18 cellular contexts compared by ENCODE assay signal in the genomic region with DNA sequence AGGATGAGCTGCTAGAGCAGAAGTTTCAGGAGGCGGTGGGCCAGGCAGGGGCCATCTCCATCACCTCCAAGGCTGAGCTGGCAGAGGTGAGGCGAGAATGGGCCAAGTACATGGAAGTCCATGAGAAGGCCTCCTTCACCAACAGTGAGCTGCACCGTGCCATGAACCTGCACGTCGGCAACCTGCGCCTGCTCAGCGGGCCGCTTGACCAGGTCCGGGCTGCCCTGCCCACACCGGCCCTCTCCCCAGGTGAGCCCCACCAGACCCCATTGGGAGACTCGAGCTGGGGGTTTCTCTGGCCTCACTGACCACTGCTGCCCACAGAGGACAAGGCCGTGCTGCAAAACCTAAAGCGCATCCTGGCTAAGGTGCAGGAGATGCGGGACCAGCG. TPM values are rescaled to one million over a fixed set of nuclear protein-coding genes. Genes with fewer than 3 reads are reported as not detected.
DNase-seq lines count a peak whose midpoint lies in the region; ATAC-seq, FAIRE-seq and TF ChIP-seq lines count a peak whose summit lies in the region.
"Had no signal": no experiment of that assay in that cellular context is flagged by ENCODE, and none has a peak within 500 bp of the region (broad histone marks: within the 10 kb centered on the region; RNA-seq: fewer than 3 reads in every experiment).

No MANE protein-coding gene starts in this region.

- no peak overlapping the region for H2AFZ ChIP-seq in PC-3 (ENCODE audit: low read length)
- H2AFZ ChIP-seq in neural progenitor cell (replicated peaks): no peak overlapping the region
- no peak overlapping the region for H2AFZ ChIP-seq in GM23338

- H3K4me1 Mint-ChIP-seq in neural progenitor cell (peaks cover 6% of the 10 kb centered on the region), GM23338 (no peaks in the 10 kb centered on the region)

- H3K36me3 ChIP-seq in H7 (replicated peaks; ENCODE audit: control insufficient read depth, insufficient read depth, low read length) (peaks cover 31% of the 10 kb centered on the region), PC-3 (ENCODE audit: low read depth, low read length) (peaks cover 41% of the 10 kb centered on the region), bronchial epithelial cell (ENCODE audit: control insufficient read depth, insufficient read depth, low read length) (peaks cover 34% of the 10 kb centered on the region), neural progenitor cell (no peaks in the 10 kb centered on the region), GM23338 (ENCODE audit: insufficient read depth) (no peaks in the 10 kb centered on the region)

- peaks cover 4% of the 10 kb centered on the region; the same call in 1 of the 2 replicates for H3K79me2 ChIP-seq in PC-3 (ENCODE audit: low read length)
- H3K79me2 ChIP-seq in neural progenitor cell (ENCODE audit: low read depth): no peaks in the 10 kb centered on the region
- no peaks in the 10 kb centered on the region for H3K79me2 ChIP-seq in GM23338 (replicated peaks; ENCODE audit: insufficient read depth)

- H3K27me3 Mint-ChIP-seq in neural progenitor cell (ENCODE audit: insufficient read depth, low read depth): peaks cover 9% of the 10 kb centered on the region
- H3K27me3 Mint-ChIP-seq in GM23338 (ENCODE audit: insufficient read depth, low read depth, poor library complexity): peaks cover 26% of the 10 kb centered on the region
- H3K27me3 Mint-ChIP-seq: B cell; CD4-positive, alpha-beta T cell had no signal

- ATAC-seq in PC-3 (no peak), GM23338 (no peak)

- intact Hi-C loops in PC-3 (cut with micrococcal nuclease): no loop called here
- intact Hi-C loops in posterior vena cava (cut with DNase I): no loop called here

- H3K4me2 ChIP-seq in PC-3 (ENCODE audit: low read length) (no peak overlapping the region), neural progenitor cell (no peak overlapping the region), GM23338 (no peak overlapping the region)

- CTCF ChIA-PET in PC-3 (lab: Charles Lee): interaction anchor here (1.0 kb wide), 1 partner anchor 12 kb away, joined by 3 read pairs; no protein-coding TSS in a partner anchor

- peaks cover 12% of the 10 kb centered on the region for H3K36me3 Mint-ChIP-seq in neural progenitor cell
- H3K36me3 Mint-ChIP-seq in GM23338 (ENCODE audit: low read depth): peaks cover 38% of the 10 kb centered on the region

- H3K27ac ChIP-seq in PC-3 (ENCODE audit: low read length) (no peak overlapping the region), neural progenitor cell (no peak overlapping the region), GM23338 (ENCODE audit: low read depth) (no peak overlapping the region)

- peak; percentile 7 for FAIRE-seq in bronchial epithelial cell (lab: Jason Lieb, UNC)
- FAIRE-seq: A204.1, G401.6, GM12892 had no signal

- TF ChIP-seq CTCF in PC-3 (conservative IDR thresholded peaks at IDR 0.05; ENCODE audit: low read depth, low read length) (no peak), bronchial epithelial cell (IDR thresholded peaks at IDR 0.05; ENCODE audit: insufficient read depth, low read length, severe bottlenecking) (no peak), neural progenitor cell (IDR thresholded peaks at IDR 0.05) (no peak), GM23338 (conservative IDR thresholded peaks at IDR 0.05; ENCODE audit: low read depth in 2 of 2) (no peak)

- H3K4me1 ChIP-seq in PC-3 (ENCODE audit: insufficient read depth, low read length) (no peaks in the 10 kb centered on the region), neural progenitor cell (peaks cover 8% of the 10 kb centered on the region), GM23338 (ENCODE audit: insufficient read depth) (no peaks in the 10 kb centered on the region)
- H3K4me1 ChIP-seq: HAP-1 had no signal

- H3K9me3 ChIP-seq in PC-3 (ENCODE audit: low read length) (no peaks in the 10 kb centered on the region), neural progenitor cell (ENCODE audit: low read depth) (no peaks in the 10 kb centered on the region)
- H3K9me3 ChIP-seq: HAP-1 had no signal

- H4K20me1 ChIP-seq in PC-3 (ENCODE audit: low read length) (no peaks in the 10 kb centered on the region), neural progenitor cell (ENCODE audit: low read depth) (peaks cover 8% of the 10 kb centered on the region), GM23338 (replicated peaks; ENCODE audit: insufficient read depth) (peaks cover 6% of the 10 kb centered on the region)

- H3K4me3 Mint-ChIP-seq in neural progenitor cell: peak overlapping the region; percentile 43
- H3K4me3 Mint-ChIP-seq in GM23338: no peak overlapping the region
- H3K4me3 Mint-ChIP-seq: B cell; CD4-positive, alpha-beta T cell had no signal

- BruUV-seq in PC-3 (replicated peaks; lab: Mats Ljungman, UMichigan): TSS peak; percentile 15

- no peaks in the 10 kb centered on the region for H3K9me3 Mint-ChIP-seq in neural progenitor cell
- no peaks in the 10 kb centered on the region for H3K9me3 Mint-ChIP-seq in GM23338
- H3K9me3 Mint-ChIP-seq: CD4-positive, alpha-beta T cell had no signal

- peak; percentile 45 for DNase-seq in H7
- DNase-seq in PC-3: no peak
- no peak for DNase-seq in bronchial epithelial cell (ENCODE audit: low read depth)
- DNase-seq in neural progenitor cell (ENCODE audit: low spot score): no peak
- no peak for DNase-seq in NCI-H187 treated with DMSO at 0.1 percent for 48 hours (lab: John Stamatoyannopoulos, UW)
- DNase-seq in GM23338 (ENCODE audit: low spot score): no peak
- DNase-seq in posterior vena cava (ENCODE audit: low spot score): no peak
- DNase-seq: C1 segment of cervical spinal cord; Calu3; CD4-positive, alpha-beta T cell; DMS79; EL; GOT3 had no signal

- H3K27ac Mint-ChIP-seq in neural progenitor cell: no peak overlapping the region
- no peak overlapping the region for H3K27ac Mint-ChIP-seq in GM23338
- H3K27ac Mint-ChIP-seq: B cell; CD4-positive, alpha-beta T cell had no signal

- no peaks in the 10 kb centered on the region for H3K27me3 ChIP-seq in H7 (ENCODE audit: control insufficient read depth, insufficient read depth, low read length)
- no peaks in the 10 kb centered on the region for H3K27me3 ChIP-seq in PC-3 (ENCODE audit: low read length)
- no peaks in the 10 kb centered on the region for H3K27me3 ChIP-seq in bronchial epithelial cell (ENCODE audit: control insufficient read depth, insufficient read depth, low read length)
- H3K27me3 ChIP-seq in neural progenitor cell: no peaks in the 10 kb centered on the region
- H3K27me3 ChIP-seq in GM23338 (ENCODE audit: insufficient read depth): no peaks in the 10 kb centered on the region

- H3F3A ChIP-seq in PC-3 (ENCODE audit: low read length, unreplicated experiment): no peaks in the 10 kb centered on the region
- no peaks in the 10 kb centered on the region for H3F3A ChIP-seq in neural progenitor cell (ENCODE audit: low read depth)
- H3F3A ChIP-seq in GM23338 (replicated peaks; ENCODE audit: low read depth): 0 out of 2 replicates have a peak, but pooled peaks cover 9% of the 10 kb centered on the region

- POLR2A ChIA-PET in PC-3 (lab: Charles Lee; ENCODE audit: unreplicated experiment): no interaction called here

- H3K9me2 ChIP-seq in PC-3 (replicated peaks; ENCODE audit: low read length) (no peaks in the 10 kb centered on the region), GM23338 (ENCODE audit: insufficient read depth) (no peaks in the 10 kb centered on the region)

- H3K9ac ChIP-seq in PC-3 (ENCODE audit: low read length) (no peak overlapping the region), neural progenitor cell (no peak overlapping the region)

- no peak overlapping the region for H3K4me3 ChIP-seq in H7 (ENCODE audit: insufficient read depth, low read depth, low read length)
- no peak overlapping the region for H3K4me3 ChIP-seq in PC-3 (ENCODE audit: low read length)
- H3K4me3 ChIP-seq in bronchial epithelial cell (ENCODE audit: low read depth, low read length): no peak overlapping the region
- no peak overlapping the region for H3K4me3 ChIP-seq in neural progenitor cell
- no peak overlapping the region for H3K4me3 ChIP-seq in GM23338
- H3K4me3 ChIP-seq: HAP-1 had no signal

TF ChIP-seq in GM23338, 12 proteins besides CTCF, POLR2A, EP300 and RAD21:
- no peak for TF ChIP-seq EZH2phosphoT487 (IDR thresholded peaks at IDR 0.05; ENCODE audit: unreplicated experiment)
- TF ChIP-seq, protein P1, sequence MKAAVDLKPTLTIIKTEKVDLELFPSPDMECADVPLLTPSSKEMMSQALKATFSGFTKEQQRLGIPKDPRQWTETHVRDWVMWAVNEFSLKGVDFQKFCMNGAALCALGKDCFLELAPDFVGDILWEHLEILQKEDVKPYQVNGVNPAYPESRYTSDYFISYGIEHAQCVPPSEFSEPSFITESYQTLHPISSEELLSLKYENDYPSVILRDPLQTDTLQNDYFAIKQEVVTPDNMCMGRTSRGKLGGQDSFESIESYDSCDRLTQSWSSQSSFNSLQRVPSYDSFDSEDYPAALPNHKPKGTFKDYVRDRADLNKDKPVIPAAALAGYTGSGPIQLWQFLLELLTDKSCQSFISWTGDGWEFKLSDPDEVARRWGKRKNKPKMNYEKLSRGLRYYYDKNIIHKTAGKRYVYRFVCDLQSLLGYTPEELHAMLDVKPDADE (IDR thresholded peaks at IDR 0.05): no peak
- no peak for TF ChIP-seq ZNF114 (CRISPR knock-in tag; IDR thresholded peaks at IDR 0.05)

RNA-seq across cellular contexts. Expression of a gene that starts 28.0 kb away (rescaled TPM):
- 18.7 and 21.7 TPM in 2 replicates for total RNA-seq in H7 (2014; rRNA removed; shearing (Covaris generic))
- total RNA-seq in PC-3 (2014; rRNA removed) (22.3 and 28.7 TPM in 2 replicates), bronchial epithelial cell (12.6 and 12.7 TPM in 2 replicates), neural progenitor cell (ENCODE audit: low replicate concordance) (3.4 and 8.6 TPM in 2 replicates), posterior vena cava (10 to 100 TPM; 30.8 to 32.4 TPM)
- 33.9 and 48.8 TPM in 2 replicates for total RNA-seq in GM23338 (2014; rRNA removed; shearing (Covaris generic))
- polyA plus RNA-seq in GM23338 (2016; fragmentation: Nextera tagmentation; extraction: Ambion mirVana): 14.3 and 16.1 TPM in 2 replicates
